18 cellular contexts compared by ENCODE assay signal in genomic region chr21:31374430-31374829, GRCh38. TPM values are rescaled to one million over a fixed set of nuclear protein-coding genes. Genes with fewer than 3 reads are reported as not detected.
DNase-seq lines count a peak whose midpoint lies in the region; ATAC-seq and TF ChIP-seq lines count a peak whose summit lies in the region.
"Had no signal": no experiment of that assay in that cellular context is flagged by ENCODE, and none has a peak within 500 bp of the region (broad histone marks: within the 10 kb centered on the region; RNA-seq: fewer than 3 reads in every experiment).

No MANE protein-coding gene starts in this region.

- CTCF ChIA-PET in HEK293 (lab: Yijun Ruan, JAX): interaction anchor here (0.7 to 1.9 kb wide), 2 partner anchors 27 to 199 kb away, joined by 3 to 4 read pairs; no protein-coding TSS in a partner anchor

- whole genome bisulfite sequencing in suprapubic skin: 80% methylated on average over 3 of the region's 3 CpGs

- TF ChIP-seq POLR2A in suprapubic skin (IDR thresholded peaks at IDR 0.05) (no peak), uterus (IDR thresholded peaks at IDR 0.05) (no peak)

- H3K27ac ChIP-seq in HEK293 (ENCODE audit: extremely low read depth, low read depth, low read length): no peak overlapping the region
- H3K27ac ChIP-seq in suprapubic skin: no peak overlapping the region
- no peak overlapping the region for H3K27ac ChIP-seq in uterus
- H3K27ac ChIP-seq: A549, HL-60, Peyer's patch had no signal

- intact Hi-C loops in uterus (cut with DNase I; ENCODE audit: low total_unique reads): no loop called here

- TF ChIP-seq EP300 in suprapubic skin (IDR thresholded peaks at IDR 0.05): no peak

- POLR2A ChIA-PET in HEK293 (lab: Yijun Ruan, JAX): no interaction called here

- TF ChIP-seq CTCF in HEK293 (tag by site-specific recombination; IDR thresholded peaks at IDR 0.05): no peak
- no peak for TF ChIP-seq CTCF in suprapubic skin (IDR thresholded peaks at IDR 0.05)
- TF ChIP-seq CTCF in uterus (IDR thresholded peaks at IDR 0.05): no peak

- peaks cover 9% of the 10 kb centered on the region for H3K4me1 ChIP-seq in HEK293 (ENCODE audit: control insufficient read depth, insufficient read depth, low read length)
- peaks cover 19% of the 10 kb centered on the region for H3K4me1 ChIP-seq in suprapubic skin
- H3K4me1 ChIP-seq in uterus: no peaks in the 10 kb centered on the region
- H3K4me1 ChIP-seq: A549, BE2C, Peyer's patch had no signal

- ATAC-seq in HG02798 (IDR thresholded peaks at IDR 0.05; ENCODE audit: poor library complexity, unreplicated experiment): no peak
- ATAC-seq: A549 had no signal

- H3K27me3 ChIP-seq in suprapubic skin: no peaks in the 10 kb centered on the region
- H3K27me3 ChIP-seq in uterus: no peaks in the 10 kb centered on the region
- H3K27me3 ChIP-seq: BE2C, Peyer's patch had no signal

- no peak overlapping the region for H3K4me3 ChIP-seq in HEK293 (ENCODE audit: low read depth, low read length)
- no peak overlapping the region for H3K4me3 ChIP-seq in suprapubic skin
- no peak overlapping the region for H3K4me3 ChIP-seq in uterus
- H3K4me3 ChIP-seq: A549, Peyer's patch had no signal

- H3K9me3 ChIP-seq in HEK293 (ENCODE audit: control insufficient read depth, insufficient read depth, low read depth, low read length): no peaks in the 10 kb centered on the region
- no peaks in the 10 kb centered on the region for H3K9me3 ChIP-seq in suprapubic skin
- no peaks in the 10 kb centered on the region for H3K9me3 ChIP-seq in uterus
- H3K9me3 ChIP-seq: A549, BE2C, Peyer's patch had no signal

- DNase-seq in DMS 273 (lab: John Stamatoyannopoulos, UW; ENCODE audit: unreplicated experiment) (peak; percentile 69), NCI-H69 (lab: John Stamatoyannopoulos, UW) (peak; percentile 50), mesenteric fat pad (ENCODE audit: low spot score) (peak; percentile 9), suprapubic skin (ENCODE audit: low spot score in 2 of 2) (no peak), uterus (no peak)
- DNase-seq: BE2C, DMS79 treated with DMSO at 0.1 percent for 48 hours, HFFc6, KG1, NCI-H1092, NCI-H1436, NCI-H1930, NCI-H774, Peyer's patch had no signal

- H3K36me3 ChIP-seq in HEK293 (ENCODE audit: control insufficient read depth in 2 of 2, insufficient read depth in 1 of 2, low read length in 2 of 2) (no peaks in the 10 kb centered on the region), suprapubic skin (no peaks in the 10 kb centered on the region), uterus (no peaks in the 10 kb centered on the region)
- H3K36me3 ChIP-seq: BE2C, Peyer's patch had no signal

TF ChIP-seq in HEK293, 187 proteins besides CTCF, POLR2A, EP300 and RAD21 (continues in another document):
- no peak for TF ChIP-seq ZFP3 (tag by site-specific recombination; IDR thresholded peaks at IDR 0.05; ENCODE audit: low read depth)
- no peak for TF ChIP-seq ZNF10 (tag by site-specific recombination; IDR thresholded peaks at IDR 0.05)
- TF ChIP-seq ZNF114 (tag by site-specific recombination; IDR thresholded peaks at IDR 0.05): no peak
- no peak for TF ChIP-seq ZNF548 (tag by site-specific recombination; IDR thresholded peaks at IDR 0.05)
- TF ChIP-seq ZNF623 (tag by site-specific recombination; IDR thresholded peaks at IDR 0.05): no peak
- TF ChIP-seq ZNF280C (tag by site-specific recombination; IDR thresholded peaks at IDR 0.05): no peak
- TF ChIP-seq ZNF302 (tag by site-specific recombination; IDR thresholded peaks at IDR 0.05; ENCODE audit: low read depth): no peak
- TF ChIP-seq ZNF221 (tag by site-specific recombination; IDR thresholded peaks at IDR 0.05; ENCODE audit: borderline replicate concordance): no peak
- peak; percentile 82 for TF ChIP-seq KLF17 (tag by site-specific recombination; IDR thresholded peaks at IDR 0.05)
- TF ChIP-seq ZNF596 (tag by site-specific recombination; IDR thresholded peaks at IDR 0.05): no peak
- no peak for TF ChIP-seq ZBTB21 (tag by site-specific recombination; IDR thresholded peaks at IDR 0.05)
- TF ChIP-seq ZSCAN16 (tag by site-specific recombination; IDR thresholded peaks at IDR 0.05): no peak
- TF ChIP-seq ZNF561 (tag by site-specific recombination; IDR thresholded peaks at IDR 0.05; ENCODE audit: borderline replicate concordance): 0 out of 2 replicates have a peak, but pooled peaks have one; percentile 36
- TF ChIP-seq ZBTB8A (tag by site-specific recombination; IDR thresholded peaks at IDR 0.05): no peak
- TF ChIP-seq PRDM4 (tag by site-specific recombination; IDR thresholded peaks at IDR 0.05): no peak
- TF ChIP-seq ZNF76 (tag by site-specific recombination; IDR thresholded peaks at IDR 0.05; ENCODE audit: borderline replicate concordance, low read depth): no peak
- no peak for TF ChIP-seq ZNF664 (tag by site-specific recombination; IDR thresholded peaks at IDR 0.05)
- no peak for TF ChIP-seq HOXA7 (CRISPR knock-in tag; IDR thresholded peaks at IDR 0.05; ENCODE audit: borderline replicate concordance)
- no peak for TF ChIP-seq ZNF280D (tag by site-specific recombination; IDR thresholded peaks at IDR 0.05)
- TF ChIP-seq SALL2 (tag by site-specific recombination; IDR thresholded peaks at IDR 0.05; ENCODE audit: borderline replicate concordance): no peak
- no peak for TF ChIP-seq SP2 (tag by site-specific recombination; IDR thresholded peaks at IDR 0.05)
- no peak for TF ChIP-seq ZNF248 (tag by site-specific recombination; IDR thresholded peaks at IDR 0.05)
- TF ChIP-seq ZNF501 (tag by site-specific recombination; IDR thresholded peaks at IDR 0.05): no peak

RNA-seq across cellular contexts. Expression of gene TIAM1, which starts 30.4 kb away (rescaled TPM):
- 10.4 TPM for total RNA-seq in mesenteric fat pad
- 100 to 1,000 TPM in 1 of 4 donors, 10 to 100 TPM in 3; 71.9 to 135 (median 87.9) TPM for total RNA-seq in suprapubic skin
- 10 to 100 TPM; 14.4 to 74.9 (median 39.5) TPM for total RNA-seq in uterus

Comparison
In these comparisons a context has a peak if more than half of its experiments do, and no peak if none do; other contexts are left out.
1. DNase-seq: peak in DMS 273 (single experiment), NCI-H69 (single experiment) and mesenteric fat pad (single experiment); none in suprapubic skin (0 of 2) and uterus (0 of 2).